In the genomic region with DNA sequence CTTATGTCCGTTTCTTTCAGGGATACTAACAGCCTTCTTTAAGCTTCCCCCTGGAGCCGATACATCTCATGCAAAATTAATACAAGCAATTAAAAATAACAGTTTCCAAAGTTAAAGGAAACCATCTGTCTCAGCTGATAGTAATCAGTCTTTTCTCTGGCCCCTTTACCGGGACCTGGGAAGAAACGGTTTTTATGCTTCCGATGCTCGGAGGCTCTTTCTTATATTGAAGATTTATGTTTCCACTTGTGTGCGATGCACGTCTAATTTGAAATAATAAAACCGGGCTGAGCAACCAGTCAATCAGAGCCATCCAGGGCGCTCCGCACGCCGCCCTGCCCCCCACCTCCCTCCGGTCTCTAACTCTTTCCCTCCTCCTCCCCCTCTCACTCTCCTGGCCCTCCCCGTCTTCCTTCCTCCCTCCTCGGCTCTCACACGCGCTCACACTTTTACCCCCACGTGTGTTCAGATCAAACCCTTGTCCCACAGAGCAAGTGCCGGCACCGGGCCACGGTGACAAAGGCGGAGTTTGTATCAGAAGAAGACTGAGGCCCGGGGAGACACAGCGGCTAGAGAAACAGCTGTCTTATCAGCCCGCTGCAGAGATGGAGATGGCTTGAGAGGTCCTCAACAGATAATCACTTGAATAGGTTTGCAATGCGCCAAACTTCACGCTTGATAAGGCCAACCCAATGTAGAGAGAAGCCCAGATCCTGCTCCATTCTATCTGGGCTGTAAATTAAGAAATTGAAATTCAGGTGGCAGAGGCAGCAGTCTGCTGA, we compare ENCODE assay signal across 1 cellular context.
TF ChIP-seq lines count a peak whose summit lies in the region.

No MANE protein-coding gene starts in this region.

TF ChIP-seq in HEK293, 187 proteins besides CTCF, POLR2A, EP300 and RAD21 (continued from another document):
- no peak for TF ChIP-seq ZBTB7A (tag by site-specific recombination; IDR thresholded peaks at IDR 0.05; ENCODE audit: low read depth)
- TF ChIP-seq, protein P1, sequence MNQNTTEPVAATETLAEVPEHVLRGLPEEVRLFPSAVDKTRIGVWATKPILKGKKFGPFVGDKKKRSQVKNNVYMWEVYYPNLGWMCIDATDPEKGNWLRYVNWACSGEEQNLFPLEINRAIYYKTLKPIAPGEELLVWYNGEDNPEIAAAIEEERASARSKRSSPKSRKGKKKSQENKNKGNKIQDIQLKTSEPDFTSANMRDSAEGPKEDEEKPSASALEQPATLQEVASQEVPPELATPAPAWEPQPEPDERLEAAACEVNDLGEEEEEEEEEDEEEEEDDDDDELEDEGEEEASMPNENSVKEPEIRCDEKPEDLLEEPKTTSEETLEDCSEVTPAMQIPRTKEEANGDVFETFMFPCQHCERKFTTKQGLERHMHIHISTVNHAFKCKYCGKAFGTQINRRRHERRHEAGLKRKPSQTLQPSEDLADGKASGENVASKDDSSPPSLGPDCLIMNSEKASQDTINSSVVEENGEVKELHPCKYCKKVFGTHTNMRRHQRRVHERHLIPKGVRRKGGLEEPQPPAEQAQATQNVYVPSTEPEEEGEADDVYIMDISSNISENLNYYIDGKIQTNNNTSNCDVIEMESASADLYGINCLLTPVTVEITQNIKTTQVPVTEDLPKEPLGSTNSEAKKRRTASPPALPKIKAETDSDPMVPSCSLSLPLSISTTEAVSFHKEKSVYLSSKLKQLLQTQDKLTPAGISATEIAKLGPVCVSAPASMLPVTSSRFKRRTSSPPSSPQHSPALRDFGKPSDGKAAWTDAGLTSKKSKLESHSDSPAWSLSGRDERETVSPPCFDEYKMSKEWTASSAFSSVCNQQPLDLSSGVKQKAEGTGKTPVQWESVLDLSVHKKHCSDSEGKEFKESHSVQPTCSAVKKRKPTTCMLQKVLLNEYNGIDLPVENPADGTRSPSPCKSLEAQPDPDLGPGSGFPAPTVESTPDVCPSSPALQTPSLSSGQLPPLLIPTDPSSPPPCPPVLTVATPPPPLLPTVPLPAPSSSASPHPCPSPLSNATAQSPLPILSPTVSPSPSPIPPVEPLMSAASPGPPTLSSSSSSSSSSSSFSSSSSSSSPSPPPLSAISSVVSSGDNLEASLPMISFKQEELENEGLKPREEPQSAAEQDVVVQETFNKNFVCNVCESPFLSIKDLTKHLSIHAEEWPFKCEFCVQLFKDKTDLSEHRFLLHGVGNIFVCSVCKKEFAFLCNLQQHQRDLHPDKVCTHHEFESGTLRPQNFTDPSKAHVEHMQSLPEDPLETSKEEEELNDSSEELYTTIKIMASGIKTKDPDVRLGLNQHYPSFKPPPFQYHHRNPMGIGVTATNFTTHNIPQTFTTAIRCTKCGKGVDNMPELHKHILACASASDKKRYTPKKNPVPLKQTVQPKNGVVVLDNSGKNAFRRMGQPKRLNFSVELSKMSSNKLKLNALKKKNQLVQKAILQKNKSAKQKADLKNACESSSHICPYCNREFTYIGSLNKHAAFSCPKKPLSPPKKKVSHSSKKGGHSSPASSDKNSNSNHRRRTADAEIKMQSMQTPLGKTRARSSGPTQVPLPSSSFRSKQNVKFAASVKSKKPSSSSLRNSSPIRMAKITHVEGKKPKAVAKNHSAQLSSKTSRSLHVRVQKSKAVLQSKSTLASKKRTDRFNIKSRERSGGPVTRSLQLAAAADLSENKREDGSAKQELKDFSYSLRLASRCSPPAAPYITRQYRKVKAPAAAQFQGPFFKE (tag by site-specific recombination; IDR thresholded peaks at IDR 0.05; ENCODE audit: borderline replicate concordance): no peak
